22 cellular contexts compared by ENCODE assay signal in genomic region chr9:123217148-123217585, GRCh38. TPM values are rescaled to one million over a fixed set of nuclear protein-coding genes. Genes with fewer than 3 reads are reported as not detected.
A peak's percentile ranks its signal among the peaks of the same experiment; 100 is the strongest.
DNase-seq lines count a peak whose midpoint lies in the region; ATAC-seq, FAIRE-seq and TF ChIP-seq lines count a peak whose summit lies in the region.
"Had no signal": no experiment of that assay in that cellular context is flagged by ENCODE, and none has a peak within 500 bp of the region (broad histone marks: within the 10 kb centered on the region; RNA-seq: fewer than 3 reads in every experiment).

No MANE protein-coding gene starts in this region.

- H3K27me3 ChIP-seq in SK-N-SH (ENCODE audit: insufficient read depth) (no peaks in the 10 kb centered on the region), endothelial cell of umbilical vein (ENCODE audit: control insufficient read depth in 2 of 2, insufficient read depth in 2 of 2, low read length in 2 of 2) (no peaks in the 10 kb centered on the region), MG63 (no peaks in the 10 kb centered on the region)
- H3K27me3 ChIP-seq: BLaER1 treated with 17β-estradiol and CSF1 and Interleukin-3, amounts not matched to agents 10 nM and 100 nM; cardiac muscle cell; esophagus squamous epithelium; testis had no signal

- H3K9me2 ChIP-seq in SK-N-SH: no peaks in the 10 kb centered on the region

- H3K4me3 Mint-ChIP-seq in activated CD8-positive, alpha-beta T cell treated with anti-CD3 and anti-CD28 coated beads for 36 hours: no peak overlapping the region
- H3K4me3 Mint-ChIP-seq in activated CD4-positive, alpha-beta T cell treated with anti-CD3 and anti-CD28 coated beads, Interleukin-2, amount 10 ng/mL, durations not matched to agents 24 days and 14 days: no peak overlapping the region
- H3K4me3 Mint-ChIP-seq: activated CD4-positive, alpha-beta memory T cell treated with anti-CD3 and anti-CD28 coated beads, Interleukin-2, amount 10 ng/mL, durations not matched to agents 7 days and 5 days; activated naive CD8-positive, alpha-beta T cell; activated T-cell treated with anti-CD3 and anti-CD28 coated beads, Interleukin-2, amount 50 U/mL, for 24 hours; natural killer cell; T-cell had no signal

- H3K4me3 ChIP-seq in SK-N-SH (ENCODE audit: low read depth in 2 of 2, low read length in 1 of 2) (no peak overlapping the region), endothelial cell of umbilical vein (replicated peaks in 1 of 3; ENCODE audit: insufficient read depth in 1 of 3, low read depth in 1 of 3, low read length in 3 of 3) (peak overlapping the region in 1 of 3 experiments; percentile 21), MG63 (no peak overlapping the region)
- H3K4me3 ChIP-seq: BLaER1 treated with 17β-estradiol and CSF1 and Interleukin-3, amounts not matched to agents 10 nM and 100 nM; cardiac muscle cell; esophagus squamous epithelium; smooth muscle cell; testis had no signal

- H2AFZ ChIP-seq in SK-N-SH (ENCODE audit: low read depth) (no peak overlapping the region), endothelial cell of umbilical vein (ENCODE audit: low read depth, low read length) (no peak overlapping the region)

- H3K9me1 ChIP-seq in endothelial cell of umbilical vein (replicated peaks; ENCODE audit: control insufficient read depth, extremely low read depth, insufficient read depth, low read length): no peaks in the 10 kb centered on the region

- BruUV-seq in endothelial cell of umbilical vein (replicated peaks; lab: Mats Ljungman, UMichigan): no TSS peak

- no peak overlapping the region for H3K27ac Mint-ChIP-seq in activated CD8-positive, alpha-beta T cell treated with anti-CD3 and anti-CD28 coated beads for 36 hours
- no peak overlapping the region for H3K27ac Mint-ChIP-seq in activated CD4-positive, alpha-beta T cell treated with anti-CD3 and anti-CD28 coated beads, Interleukin-2, amount 10 ng/mL, durations not matched to agents 24 days and 14 days
- H3K27ac Mint-ChIP-seq: activated CD4-positive, alpha-beta memory T cell treated with anti-CD3 and anti-CD28 coated beads, Interleukin-2, amount 10 ng/mL, durations not matched to agents 7 days and 5 days; activated naive CD8-positive, alpha-beta T cell; activated T-cell treated with anti-CD3 and anti-CD28 coated beads, Interleukin-2, amount 50 U/mL, for 24 hours; natural killer cell; progenitor cell of endocrine pancreas; T-cell had no signal

- peaks cover 14% of the 10 kb centered on the region for H3K4me1 Mint-ChIP-seq in activated CD8-positive, alpha-beta T cell treated with anti-CD3 and anti-CD28 coated beads for 36 hours (ENCODE audit: low read depth)
- peaks cover 3% of the 10 kb centered on the region for H3K4me1 Mint-ChIP-seq in activated CD4-positive, alpha-beta T cell treated with anti-CD3 and anti-CD28 coated beads, Interleukin-2, amount 10 ng/mL, durations not matched to agents 24 days and 14 days

- no peak for ATAC-seq in activated CD8-positive, alpha-beta T cell treated with anti-CD3 and anti-CD28 coated beads for 36 hours
- ATAC-seq: natural killer cell, T-cell had no signal

- intact Hi-C loops in endothelial cell of umbilical vein (cut with micrococcal nuclease): loop anchor here (2.0 kb wide), 1 partner anchor 78 kb away; no protein-coding TSS in a partner anchor
- intact Hi-C loops in activated CD8-positive, alpha-beta T cell treated with anti-CD3 and anti-CD28 coated beads for 36 hours (cut with micrococcal nuclease): no loop called here
- intact Hi-C loops in activated CD4-positive, alpha-beta T cell treated with anti-CD3 and anti-CD28 coated beads, Interleukin-2, amount 10 ng/mL, durations not matched to agents 24 days and 14 days (cut with micrococcal nuclease): no loop called here

- no peaks in the 10 kb centered on the region for H3F3A ChIP-seq in SK-N-SH (replicated peaks; ENCODE audit: insufficient read depth)

- no peaks in the 10 kb centered on the region for H3K36me3 ChIP-seq in SK-N-SH (replicated peaks in 1 of 2; ENCODE audit: control insufficient read depth in 1 of 2, insufficient read depth in 2 of 2, low read length in 1 of 2)
- no peaks in the 10 kb centered on the region for H3K36me3 ChIP-seq in endothelial cell of umbilical vein (ENCODE audit: control insufficient read depth in 2 of 2, extremely low read depth in 1 of 2, insufficient read depth in 2 of 2, low read length in 2 of 2)
- no peaks in the 10 kb centered on the region for H3K36me3 ChIP-seq in MG63
- H3K36me3 ChIP-seq: cardiac muscle cell had no signal

- peak overlapping the region; percentile 26; the same call in 1 of the 2 replicates for H3K4me2 ChIP-seq in SK-N-SH
- H3K4me2 ChIP-seq in endothelial cell of umbilical vein (ENCODE audit: insufficient read depth, low read length): peak overlapping the region; percentile 80
- H3K4me2 ChIP-seq: smooth muscle cell had no signal

- DNase-seq in GM10248 (ENCODE audit: extremely low spot score) (peak; percentile 22), SK-N-SH (no peak), endothelial cell of umbilical vein (ENCODE audit: low read depth, low spot score) (peak; percentile 69), pulmonary artery endothelial cell (ENCODE audit: low read depth, low spot score) (peak; percentile 13), MG63 (no peak)
- no peak for DNase-seq in activated CD8-positive, alpha-beta T cell treated with anti-CD3 and anti-CD28 coated beads for 36 hours
- DNase-seq in activated CD4-positive, alpha-beta T cell treated with anti-CD3 and anti-CD28 coated beads, Interleukin-2, amount 10 ng/mL, durations not matched to agents 24 days and 14 days: no peak
- DNase-seq: activated CD4-positive, alpha-beta memory T cell treated with anti-CD3 and anti-CD28 coated beads, Interleukin-2, amount 10 ng/mL, durations not matched to agents 7 days and 5 days; activated T-cell treated with anti-CD3 and anti-CD28 coated beads, Interleukin-2, amount 50 U/mL, for 24 hours; esophagus squamous epithelium; MM.1S; natural killer cell; NCI-H187; NCI-H226; T-cell; testis had no signal

- H3K9me3 Mint-ChIP-seq in activated CD8-positive, alpha-beta T cell treated with anti-CD3 and anti-CD28 coated beads for 36 hours: no peaks in the 10 kb centered on the region
- no peaks in the 10 kb centered on the region for H3K9me3 Mint-ChIP-seq in activated CD4-positive, alpha-beta T cell treated with anti-CD3 and anti-CD28 coated beads, Interleukin-2, amount 10 ng/mL, durations not matched to agents 24 days and 14 days
- H3K9me3 Mint-ChIP-seq: activated CD4-positive, alpha-beta memory T cell treated with anti-CD3 and anti-CD28 coated beads, Interleukin-2, amount 10 ng/mL, durations not matched to agents 7 days and 5 days; activated T-cell treated with anti-CD3 and anti-CD28 coated beads, Interleukin-2, amount 50 U/mL, for 24 hours; natural killer cell; T-cell had no signal

- CTCF ChIA-PET in GM10248 (lab: Yijun Ruan, JAX) (interaction anchor here (0.9 to 1.3 kb wide), 3 partner anchors 8 to 153 kb away, joined by 3 read pairs; no protein-coding TSS in a partner anchor), SK-N-SH (lab: Yijun Ruan, JAX) (interaction anchor here (2.3 kb wide), 1 partner anchor 133 kb away, joined by 6 read pairs; no protein-coding TSS in a partner anchor), endothelial cell of umbilical vein (lab: Charles Lee) (interaction anchor here (0.9 to 4.0 kb wide), 5 partner anchors 8 to 327 kb away, joined by 3 to 15 read pairs (median 3); no protein-coding TSS in a partner anchor)
- CTCF ChIA-PET in activated CD8-positive, alpha-beta T cell treated with anti-CD3 and anti-CD28 coated beads for 36 hours (lab: Charles Lee): interaction anchor here (0.5 to 3.1 kb wide), 3 partner anchors 9 to 823 kb away, joined by 3 to 8 read pairs (median 5); no protein-coding TSS in a partner anchor

- TF ChIP-seq CTCF in GM10248 (IDR thresholded peaks at IDR 0.05; ENCODE audit: control extremely low read depth, extremely low read depth, low read depth, missing control alignments) (no peak), SK-N-SH (IDR thresholded peaks at IDR 0.05) (no peak), endothelial cell of umbilical vein (IDR thresholded peaks at IDR 0.05; ENCODE audit: extremely low read depth in 1 of 2, insufficient read depth in 1 of 2, low read depth in 1 of 2, low read length in 2 of 2) (no peak)
- no peak for TF ChIP-seq CTCF in activated CD8-positive, alpha-beta T cell treated with anti-CD3 and anti-CD28 coated beads for 36 hours (IDR thresholded peaks at IDR 0.05)

- H4K20me1 ChIP-seq in SK-N-SH (ENCODE audit: insufficient read depth) (no peaks in the 10 kb centered on the region), endothelial cell of umbilical vein (replicated peaks; ENCODE audit: control insufficient read depth, extremely low read depth, insufficient read depth, low read length) (no peaks in the 10 kb centered on the region)

- H3K4me1 ChIP-seq in SK-N-SH (ENCODE audit: control insufficient read depth in 1 of 2, insufficient read depth in 2 of 2, low read depth in 1 of 2, low read length in 1 of 2) (no peaks in the 10 kb centered on the region; a peak in 1 of 4 replicates), endothelial cell of umbilical vein (ENCODE audit: control insufficient read depth, extremely low read depth, insufficient read depth, low read length) (peaks cover 17% of the 10 kb centered on the region)
- H3K4me1 ChIP-seq: testis had no signal

- POLR2A ChIA-PET in GM10248 (lab: Yijun Ruan, JAX): no interaction called here
- POLR2A ChIA-PET in SK-N-SH (lab: Yijun Ruan, JAX): no interaction called here
- POLR2A ChIA-PET in endothelial cell of umbilical vein (lab: Charles Lee): interaction anchor here (1.1 kb wide), 1 partner anchor 15 kb away, joined by 4 read pairs; no protein-coding TSS in a partner anchor
- POLR2A ChIA-PET in activated CD8-positive, alpha-beta T cell treated with anti-CD3 and anti-CD28 coated beads for 36 hours (lab: Charles Lee): no interaction called here

- no peaks in the 10 kb centered on the region for H3K27me3 Mint-ChIP-seq in activated CD8-positive, alpha-beta T cell treated with anti-CD3 and anti-CD28 coated beads for 36 hours
- H3K27me3 Mint-ChIP-seq in activated CD4-positive, alpha-beta T cell treated with anti-CD3 and anti-CD28 coated beads, Interleukin-2, amount 10 ng/mL, durations not matched to agents 24 days and 14 days: no peaks in the 10 kb centered on the region
- H3K27me3 Mint-ChIP-seq: activated CD4-positive, alpha-beta memory T cell treated with anti-CD3 and anti-CD28 coated beads, Interleukin-2, amount 10 ng/mL, durations not matched to agents 7 days and 5 days; activated naive CD8-positive, alpha-beta T cell; activated T-cell treated with anti-CD3 and anti-CD28 coated beads, Interleukin-2, amount 50 U/mL, for 24 hours; progenitor cell of endocrine pancreas; T-cell had no signal

- no peaks in the 10 kb centered on the region for H3K79me2 ChIP-seq in SK-N-SH (ENCODE audit: insufficient read depth)
- H3K79me2 ChIP-seq in endothelial cell of umbilical vein (ENCODE audit: control insufficient read depth, insufficient read depth, low read length): no peaks in the 10 kb centered on the region

- no peak for FAIRE-seq in endothelial cell of umbilical vein (lab: Jason Lieb, UNC)
- FAIRE-seq: keratinocyte had no signal

- H3K27ac ChIP-seq in SK-N-SH (ENCODE audit: low read depth in 2 of 2, low read length in 1 of 2) (no peak overlapping the region), endothelial cell of umbilical vein (ENCODE audit: insufficient read depth, low read depth, low read length) (no peak overlapping the region)
- H3K27ac ChIP-seq: BLaER1 treated with 17β-estradiol and CSF1 and Interleukin-3, amounts not matched to agents 10 nM and 100 nM; cardiac muscle cell; esophagus squamous epithelium; testis had no signal

- dilution Hi-C loops in endothelial cell of umbilical vein (cut with MboI; ENCODE audit: extremely low pct_ligation_motif_present, low sequenced_read_pairs): no loop called here

- WGBS in SK-N-SH (ENCODE audit: low lambda C conversion rate): 58% methylated on average over 1 of the region's 1 CpG

- H3K36me3 Mint-ChIP-seq in activated CD8-positive, alpha-beta T cell treated with anti-CD3 and anti-CD28 coated beads for 36 hours (ENCODE audit: low read depth): peaks cover 4% of the 10 kb centered on the region
- H3K36me3 Mint-ChIP-seq in activated CD4-positive, alpha-beta T cell treated with anti-CD3 and anti-CD28 coated beads, Interleukin-2, amount 10 ng/mL, durations not matched to agents 24 days and 14 days (ENCODE audit: low read depth): no peaks in the 10 kb centered on the region
- H3K36me3 Mint-ChIP-seq: natural killer cell had no signal

- TF ChIP-seq EP300 in SK-N-SH (IDR thresholded peaks at IDR 0.05; ENCODE audit: borderline replicate concordance in 1 of 2, low read depth in 1 of 2, low read length in 1 of 2): no peak

- TF ChIP-seq POLR2A in endothelial cell of umbilical vein (IDR thresholded peaks at IDR 0.05; ENCODE audit: low read depth, low read length): no peak

- no peaks in the 10 kb centered on the region for H3K9me3 ChIP-seq in SK-N-SH
- H3K9me3 ChIP-seq in endothelial cell of umbilical vein (replicated peaks; ENCODE audit: control insufficient read depth, insufficient read depth, low read length): no peaks in the 10 kb centered on the region
- H3K9me3 ChIP-seq in MG63: no peaks in the 10 kb centered on the region
- H3K9me3 ChIP-seq: BLaER1 treated with 17β-estradiol and CSF1 and Interleukin-3, amounts not matched to agents 10 nM and 100 nM; esophagus squamous epithelium; testis had no signal

- no peak for TF ChIP-seq RAD21 in SK-N-SH (IDR thresholded peaks at IDR 0.05; ENCODE audit: low read length)

- no peak overlapping the region for H3K9ac ChIP-seq in SK-N-SH
- H3K9ac ChIP-seq in endothelial cell of umbilical vein (replicated peaks; ENCODE audit: extremely low read depth, insufficient read depth, low read length): no peak overlapping the region
- H3K9ac ChIP-seq: BLaER1 treated with 17β-estradiol and CSF1 and Interleukin-3, amounts not matched to agents 10 nM and 100 nM had no signal

RNA-seq across cellular contexts. Expression of gene STRBP, which starts 51.2 kb away (rescaled TPM):
- polyA plus RNA-seq in SK-N-SH (2012; rRNA removed) (5.9 and 7.6 TPM in 2 replicates), endothelial cell of umbilical vein (3.3 and 7.7 TPM in 2 replicates)
- polyA plus RNA-seq in SK-N-SH (2012; cell fraction: cytosol; rRNA removed): 8.9 and 9.3 TPM in 2 replicates
- 2.6 and 8.5 TPM in 2 replicates for polyA plus RNA-seq in SK-N-SH (2012; cell fraction: nucleus; rRNA removed)
- total RNA-seq in endothelial cell of umbilical vein (14.8 and 15.4 TPM in 2 replicates), pulmonary artery endothelial cell (9.2 and 14.3 TPM in 2 replicates)
- polyA plus RNA-seq in endothelial cell of umbilical vein (2011; cell fraction: cytosol; rRNA removed): 6.0 and 7.3 TPM in 2 replicates
- 8.4 and 9.3 TPM in 2 replicates for polyA plus RNA-seq in endothelial cell of umbilical vein (2011; cell fraction: nucleus; rRNA removed)
- polyA plus RNA-seq in endothelial cell of umbilical vein (2012): 9.6 and 9.9 TPM in 2 replicates
- 7.4 and 11.2 TPM in 2 replicates for polyA minus RNA-seq in endothelial cell of umbilical vein
- 22.2 TPM for polyA minus RNA-seq in endothelial cell of umbilical vein (2011; cell fraction: cytosol; rRNA and poly(A)+ RNA removed)
- polyA minus RNA-seq in endothelial cell of umbilical vein (2011; cell fraction: nucleus; rRNA and poly(A)+ RNA removed): 12.1 and 15.3 TPM in 2 replicates
- total RNA-seq in MG63 (2014; rRNA removed; shearing (Covaris generic); ENCODE audit: low replicate concordance): 8.1 and 8.6 TPM in 2 replicates
- 10 to 100 TPM; 40.7 to 43.2 TPM for total RNA-seq in activated CD8-positive, alpha-beta T cell treated with anti-CD3 and anti-CD28 coated beads for 36 hours
- 25.1 and 25.8 TPM in 2 replicates for total RNA-seq in activated CD4-positive, alpha-beta T cell treated with anti-CD3 and anti-CD28 coated beads, Interleukin-2, amount 10 ng/mL, durations not matched to agents 24 days and 14 days

Comparison
In these comparisons a context has a peak if more than half of its experiments do, and no peak if none do; other contexts are left out.
1. DNase-seq: peak in GM10248 (single experiment), endothelial cell of umbilical vein (single experiment) and pulmonary artery endothelial cell (single experiment); none in SK-N-SH (single experiment), MG63 (single experiment), activated CD8-positive, alpha-beta T cell treated with anti-CD3 and anti-CD28 coated beads for 36 hours (single experiment) and activated CD4-positive, alpha-beta T cell treated with anti-CD3 and anti-CD28 coated beads, Interleukin-2, amount 10 ng/mL, durations not matched to agents 24 days and 14 days (single experiment).